In genomic region chr2:72961853-72962468, GRCh38 we compare ENCODE assay signal across 23 cellular contexts. TPM values are rescaled to one million over a fixed set of nuclear protein-coding genes. Genes with fewer than 3 reads are reported as not detected.
"Had no signal": no experiment of that assay in that cellular context is flagged by ENCODE, and none has a peak within 500 bp of the region (broad histone marks: within the 10 kb centered on the region; RNA-seq: fewer than 3 reads in every experiment).

No MANE protein-coding gene starts in this region.

- H3K4me1 Mint-ChIP-seq: activated naive CD4-positive, alpha-beta T cell treated with anti-CD3 and anti-CD28 coated beads, Interleukin-2, amount 50 U/mL, for 24 hours had no signal

- H3K9me3 Mint-ChIP-seq: activated naive CD4-positive, alpha-beta T cell treated with anti-CD3 and anti-CD28 coated beads, Interleukin-2, amount 50 U/mL, for 24 hours; natural killer cell treated with Interleukin-12 subunit alpha and Interleukin-12 subunit beta and Interleukin-15 and Interleukin-18, amount 100 ng/mL, for 72 hours had no signal

- H3K27ac ChIP-seq: hepatocyte, left ventricle myocardium inferior, neutrophil, pancreas, psoas muscle, thoracic aorta, upper lobe of left lung had no signal

- H3K4me3 Mint-ChIP-seq: activated CD8-positive, alpha-beta T cell treated with anti-CD3 and anti-CD28 coated beads, Interleukin-2, amount 10 ng/mL, durations not matched to agents 7 days and 5 days; activated naive CD4-positive, alpha-beta T cell treated with anti-CD3 and anti-CD28 coated beads, Interleukin-2, amount 50 U/mL, for 24 hours; natural killer cell treated with Interleukin-12 subunit alpha and Interleukin-12 subunit beta and Interleukin-15 and Interleukin-18, amount 100 ng/mL, for 72 hours had no signal

- H3K4me1 ChIP-seq: left ventricle myocardium inferior, pancreas, psoas muscle, upper lobe of left lung had no signal

- H3K27me3 Mint-ChIP-seq: activated naive CD4-positive, alpha-beta T cell treated with anti-CD3 and anti-CD28 coated beads, Interleukin-2, amount 50 U/mL, for 24 hours; natural killer cell treated with Interleukin-12 subunit alpha and Interleukin-12 subunit beta and Interleukin-15 and Interleukin-18, amount 100 ng/mL, for 72 hours had no signal

- DNase-seq: activated CD4-positive, alpha-beta T cell treated with anti-CD3 and anti-CD28 coated beads for 1 hour; activated CD4-positive, alpha-beta T cell treated with anti-CD3 and anti-CD28 coated beads, Interleukin-2, amount 50 U/mL, for 1 hour; activated CD8-positive, alpha-beta T cell treated with anti-CD3 and anti-CD28 coated beads, Interleukin-2, amount 10 ng/mL, durations not matched to agents 7 days and 5 days; activated gamma-delta T cell treated with Interleukin-2 at 50 U/mL for 16 hours; central memory CD4-positive, alpha-beta T cell; effector memory CD4-positive, alpha-beta T cell; glutamatergic neuron; left ventricle myocardium inferior; right cardiac atrium; stimulated activated CD4-positive, alpha-beta T cell treated with anti-CD3 and anti-CD28 coated beads, Interleukin-4, amount 100 ng/mL, for 24 hours; stimulated activated naive CD4-positive, alpha-beta T cell treated with Interleukin-2 at 50 U/mL for 16 hours; upper lobe of left lung had no signal

- ATAC-seq: activated CD8-positive, alpha-beta T cell treated with anti-CD3 and anti-CD28 coated beads, Interleukin-2, amount 10 ng/mL, durations not matched to agents 7 days and 5 days; esophagus mucosa; natural killer cell treated with Interleukin-12 subunit alpha and Interleukin-12 subunit beta and Interleukin-15 and Interleukin-18, amount 100 ng/mL, for 72 hours; pancreas; psoas muscle; right cardiac atrium had no signal

- H3K9me3 ChIP-seq: left ventricle myocardium inferior, neutrophil, pancreas, psoas muscle, thoracic aorta, upper lobe of left lung had no signal

- H3K27ac Mint-ChIP-seq: activated CD8-positive, alpha-beta T cell treated with anti-CD3 and anti-CD28 coated beads, Interleukin-2, amount 10 ng/mL, durations not matched to agents 7 days and 5 days; activated naive CD4-positive, alpha-beta T cell treated with anti-CD3 and anti-CD28 coated beads, Interleukin-2, amount 50 U/mL, for 24 hours; natural killer cell treated with Interleukin-12 subunit alpha and Interleukin-12 subunit beta and Interleukin-15 and Interleukin-18, amount 100 ng/mL, for 72 hours had no signal

- H2AFZ ChIP-seq: hepatocyte had no signal

- H3K4me2 ChIP-seq: hepatocyte had no signal

- H3K36me3 Mint-ChIP-seq: activated naive CD4-positive, alpha-beta T cell treated with anti-CD3 and anti-CD28 coated beads, Interleukin-2, amount 50 U/mL, for 24 hours; natural killer cell treated with Interleukin-12 subunit alpha and Interleukin-12 subunit beta and Interleukin-15 and Interleukin-18, amount 100 ng/mL, for 72 hours had no signal

- H3K4me3 ChIP-seq: hepatocyte, left ventricle myocardium inferior, pancreas, psoas muscle, thoracic aorta, upper lobe of left lung had no signal

- H3K36me3 ChIP-seq: pancreas, thoracic aorta had no signal

- H3K27me3 ChIP-seq: hepatocyte, neutrophil, pancreas, upper lobe of left lung had no signal

RNA-seq across cellular contexts. Expression of gene EMX1, which starts 44.6 kb away (rescaled TPM):
- total RNA-seq: activated CD8-positive, alpha-beta T cell treated with anti-CD3 and anti-CD28 coated beads, Interleukin-2, amount 10 ng/mL, durations not matched to agents 7 days and 5 days; dermis microvascular lymphatic vessel endothelial cell; endothelial cell of umbilical vein; esophagus mucosa; left ventricle myocardium inferior; lung microvascular endothelial cell; natural killer cell treated with Interleukin-12 subunit alpha and Interleukin-12 subunit beta and Interleukin-15 and Interleukin-18, amount 100 ng/mL, for 72 hours; psoas muscle; right cardiac atrium; thoracic aorta; upper lobe of left lung had no signal
- polyA plus RNA-seq: endothelial cell of umbilical vein had no signal
